13 cellular contexts compared by ENCODE assay signal in genomic region chr2:160956243-160956802, GRCh38.
DNase-seq lines count a peak whose midpoint lies in the region; ATAC-seq, FAIRE-seq and TF ChIP-seq lines count a peak whose summit lies in the region.
"Had no signal": no experiment of that assay in that cellular context is flagged by ENCODE, and none has a peak within 500 bp of the region (broad histone marks: within the 10 kb centered on the region; RNA-seq: fewer than 3 reads in every experiment).

No MANE protein-coding gene starts in this region.

- H4K20me1 ChIP-seq in endothelial cell of umbilical vein (replicated peaks; ENCODE audit: control insufficient read depth, extremely low read depth, insufficient read depth, low read length): no peaks in the 10 kb centered on the region
- no peaks in the 10 kb centered on the region for H4K20me1 ChIP-seq in osteoblast (ENCODE audit: insufficient read depth, low read length)

- CTCF ChIA-PET in endothelial cell of umbilical vein (lab: Charles Lee): interaction anchor here (1.9 to 3.2 kb wide), 3 partner anchors 7 to 527 kb away, joined by 4 to 10 read pairs (median 5); no protein-coding TSS in a partner anchor

- H3K9me1 ChIP-seq in endothelial cell of umbilical vein (replicated peaks; ENCODE audit: control insufficient read depth, extremely low read depth, insufficient read depth, low read length): no peaks in the 10 kb centered on the region

- no peak for ATAC-seq in HG03457 (IDR thresholded peaks at IDR 0.05; ENCODE audit: unreplicated experiment)
- ATAC-seq: activated T-cell treated with anti-CD3 and anti-CD28 coated beads, Interleukin-2, amount 50 U/mL, for 4 hours; T-helper 17 cell had no signal

- H3K36me3 ChIP-seq in endothelial cell of umbilical vein (ENCODE audit: control insufficient read depth in 2 of 2, extremely low read depth in 1 of 2, insufficient read depth in 2 of 2, low read length in 2 of 2) (no peaks in the 10 kb centered on the region), tibial artery (no peaks in the 10 kb centered on the region), osteoblast (ENCODE audit: insufficient read depth, low read length) (no peaks in the 10 kb centered on the region)
- H3K36me3 ChIP-seq: HAP-1 had no signal

- H3K9me3 ChIP-seq in endothelial cell of umbilical vein (replicated peaks; ENCODE audit: control insufficient read depth, insufficient read depth, low read length): no peaks in the 10 kb centered on the region
- H3K9me3 ChIP-seq in tibial artery: no peaks in the 10 kb centered on the region
- no peaks in the 10 kb centered on the region for H3K9me3 ChIP-seq in osteoblast (ENCODE audit: low read depth, low read length)
- H3K9me3 ChIP-seq: HAP-1 had no signal

- H2AFZ ChIP-seq in endothelial cell of umbilical vein (ENCODE audit: low read depth, low read length): peak overlapping the region; percentile 17
- H2AFZ ChIP-seq in osteoblast (ENCODE audit: low read length): no peak overlapping the region

- peaks cover 4% of the 10 kb centered on the region for H3K4me1 ChIP-seq in endothelial cell of umbilical vein (ENCODE audit: control insufficient read depth, extremely low read depth, insufficient read depth, low read length)
- H3K4me1 ChIP-seq in tibial artery: peaks cover 0 to 31% (median 20%) of the 10 kb centered on the region in 4 donors
- H3K4me1 ChIP-seq in osteoblast (ENCODE audit: insufficient read depth, low read length): peaks cover 2% of the 10 kb centered on the region
- H3K4me1 ChIP-seq: HAP-1 had no signal

- no peak overlapping the region for H3K9ac ChIP-seq in endothelial cell of umbilical vein (replicated peaks; ENCODE audit: extremely low read depth, insufficient read depth, low read length)

- dilution Hi-C loops in endothelial cell of umbilical vein (cut with MboI; ENCODE audit: extremely low pct_ligation_motif_present, low sequenced_read_pairs): no loop called here

- POLR2A ChIA-PET in endothelial cell of umbilical vein (lab: Charles Lee): no interaction called here

- no peak for TF ChIP-seq POLR2A in endothelial cell of umbilical vein (IDR thresholded peaks at IDR 0.05; ENCODE audit: low read depth, low read length)
- TF ChIP-seq POLR2A in lower leg skin (IDR thresholded peaks at IDR 0.05): no peak

- 23 to 32% methylated on average over 6 of the region's 6 CpGs for WGBS in lower leg skin, 2 donors

- no TSS peak for BruUV-seq in endothelial cell of umbilical vein (replicated peaks; lab: Mats Ljungman, UMichigan)

- H3K4me2 ChIP-seq in endothelial cell of umbilical vein (ENCODE audit: insufficient read depth, low read length) (no peak overlapping the region), osteoblast (ENCODE audit: insufficient read depth, low read length) (no peak overlapping the region)

- no peaks in the 10 kb centered on the region for H3K27me3 ChIP-seq in endothelial cell of umbilical vein (ENCODE audit: control insufficient read depth in 2 of 2, insufficient read depth in 2 of 2, low read length in 2 of 2)
- no peaks in the 10 kb centered on the region for H3K27me3 ChIP-seq in tibial artery
- no peaks in the 10 kb centered on the region for H3K27me3 ChIP-seq in osteoblast (ENCODE audit: insufficient read depth, low read length)

- DNase-seq in NCI-H446 (lab: John Stamatoyannopoulos, UW) (peak; percentile 32 to 73), endothelial cell of umbilical vein (ENCODE audit: low read depth, low spot score) (no peak), lower leg skin (ENCODE audit: low spot score in 2 of 2) (peak; percentile 81 to 90), tibial artery (peak; percentile 69 to 83), osteoblast (ENCODE audit: insufficient read length, low spot score, missing footprints) (no peak)
- no peak for DNase-seq in activated CD8-positive, alpha-beta memory T cell treated with anti-CD3 and anti-CD28 coated beads for 24 hours
- DNase-seq: activated CD4-positive, alpha-beta T cell treated with anti-CD3 and anti-CD28 coated beads for 4 hours; activated T-cell treated with anti-CD3 and anti-CD28 coated beads, Interleukin-2, amount 50 U/mL, for 4 hours; OCI-M1; T-helper 17 cell had no signal

- H3K27ac ChIP-seq in endothelial cell of umbilical vein (ENCODE audit: insufficient read depth, low read depth, low read length) (no peak overlapping the region), tibial artery (peak overlapping the region; percentile 34 to 63), osteoblast (ENCODE audit: low read depth, low read length) (no peak overlapping the region)

- TF ChIP-seq CTCF in endothelial cell of umbilical vein (IDR thresholded peaks at IDR 0.05; ENCODE audit: extremely low read depth in 1 of 2, insufficient read depth in 1 of 2, low read depth in 1 of 2, low read length in 2 of 2): no peak
- TF ChIP-seq CTCF in lower leg skin (IDR thresholded peaks at IDR 0.05): no peak
- no peak for TF ChIP-seq CTCF in tibial artery (IDR thresholded peaks at IDR 0.05)
- no peak for TF ChIP-seq CTCF in osteoblast (IDR thresholded peaks at IDR 0.05; ENCODE audit: extremely low read depth, low read depth, low read length)

- FAIRE-seq in endothelial cell of umbilical vein (lab: Jason Lieb, UNC): peak; percentile 46
- FAIRE-seq: endometrium had no signal

- H3K4me3 ChIP-seq in endothelial cell of umbilical vein (replicated peaks in 1 of 3; ENCODE audit: insufficient read depth in 1 of 3, low read depth in 1 of 3, low read length in 3 of 3) (no peak overlapping the region), lower leg skin (ENCODE audit: low read depth, poor library complexity, severe bottlenecking) (no peak overlapping the region), tibial artery (peak overlapping the region in 1 of 2 donors; percentile 7), osteoblast (ENCODE audit: insufficient read depth, low read length) (no peak overlapping the region)
- H3K4me3 ChIP-seq: HAP-1 had no signal

- intact Hi-C loops in endothelial cell of umbilical vein (cut with micrococcal nuclease): no loop called here
- intact Hi-C loops in lower leg skin (cut with DNase I; ENCODE audit: low total_unique reads): no loop called here
- intact Hi-C loops in tibial artery (cut with DNase I; ENCODE audit: low total_unique reads): no loop called here

- H3K79me2 ChIP-seq in endothelial cell of umbilical vein (ENCODE audit: control insufficient read depth, insufficient read depth, low read length): no peaks in the 10 kb centered on the region
- H3K79me2 ChIP-seq in osteoblast (ENCODE audit: insufficient read depth, low read length): no peaks in the 10 kb centered on the region

TF ChIP-seq in endothelial cell of umbilical vein, 7 proteins besides CTCF, POLR2A, EP300 and RAD21:
- TF ChIP-seq GATA2 (IDR thresholded peaks at IDR 0.05; ENCODE audit: insufficient read depth, insufficient read length, low read depth, low read length) (no peak), MYC (IDR thresholded peaks at IDR 0.05; ENCODE audit: low read depth, low read length) (no peak), JUN (IDR thresholded peaks at IDR 0.05; ENCODE audit: borderline replicate concordance, insufficient read depth, insufficient read length, low read depth) (no peak), FOS (IDR thresholded peaks at IDR 0.05; ENCODE audit: borderline replicate concordance, insufficient read depth, low read length) (no peak), MAX (IDR thresholded peaks at IDR 0.05; ENCODE audit: insufficient read depth, insufficient read length) (no peak)

Comparison
In these comparisons a context has a peak if more than half of its experiments do, and no peak if none do; other contexts are left out.
1. DNase-seq: peak in NCI-H446 (2 of 2), lower leg skin (2 of 2) and tibial artery (2 of 2); none in endothelial cell of umbilical vein (single experiment), osteoblast (single experiment) and activated CD8-positive, alpha-beta memory T cell treated with anti-CD3 and anti-CD28 coated beads for 24 hours (single experiment).
2. H3K27ac ChIP-seq: peak in tibial artery (2 of 2); none in endothelial cell of umbilical vein (single experiment) and osteoblast (single experiment).